2 cellular contexts compared by ENCODE assay signal in the genomic region with DNA sequence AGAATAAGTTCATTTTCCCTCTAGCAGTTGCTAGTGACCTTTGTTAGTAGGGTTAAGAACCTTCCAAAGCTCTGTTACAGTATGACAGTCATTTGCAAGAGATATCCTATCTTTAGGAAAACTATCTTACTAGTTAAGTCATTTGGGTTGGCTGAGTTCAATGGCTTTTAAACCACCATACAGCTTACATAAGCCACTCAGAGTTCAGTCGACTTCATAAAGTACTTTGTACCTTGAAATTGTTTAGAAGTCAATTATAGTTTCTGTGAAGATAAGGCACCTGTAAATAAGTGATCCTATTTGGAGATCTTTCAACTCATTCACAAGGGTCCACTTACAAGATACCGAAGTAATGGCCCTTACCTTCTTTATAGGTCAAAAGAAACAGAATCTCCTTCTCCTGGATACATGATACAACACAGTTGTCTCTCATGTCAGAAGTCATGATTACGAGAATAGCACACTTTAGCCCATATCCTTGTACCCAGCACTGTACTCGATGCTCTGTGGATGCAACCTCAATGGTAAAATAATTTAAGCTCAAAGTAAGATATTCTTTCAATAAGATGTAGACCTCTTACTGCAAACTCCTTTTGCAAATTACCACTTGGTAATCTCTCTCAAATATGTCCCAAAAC.
TF ChIP-seq lines count a peak whose summit lies in the region.

No MANE protein-coding gene starts in this region.

TF ChIP-seq in A549, 52 proteins besides CTCF, POLR2A, EP300 and RAD21:
- TF ChIP-seq RCOR1 (IDR thresholded peaks at IDR 0.05; ENCODE audit: low read depth, low read length), result no peak
- no peak for TF ChIP-seq TFCP2L1 (CRISPR knock-in tag; IDR thresholded peaks at IDR 0.05)
- TF ChIP-seq NR3C1 (IDR thresholded peaks at IDR 0.05), result no peak
- no peak for TF ChIP-seq NFE2L2 (conservative IDR thresholded peaks at IDR 0.05; ENCODE audit: low read length)
- TF ChIP-seq KDM1A (IDR thresholded peaks at IDR 0.05; ENCODE audit: low read depth), result no peak
- TF ChIP-seq HOXB13 (CRISPR knock-in tag; IDR thresholded peaks at IDR 0.05; ENCODE audit: low read depth), result no peak
- no peak for TF ChIP-seq HEYL (CRISPR knock-in tag; IDR thresholded peaks at IDR 0.05)
- TF ChIP-seq ZFP36 (IDR thresholded peaks at IDR 0.05; ENCODE audit: borderline replicate concordance, partially characterized antibody), result no peak
- TF ChIP-seq HOXB5 (CRISPR knock-in tag; IDR thresholded peaks at IDR 0.05), result no peak
- TF ChIP-seq ZSCAN20 (CRISPR knock-in tag; IDR thresholded peaks at IDR 0.05), result no peak
- no peak for TF ChIP-seq ESRRA (IDR thresholded peaks at IDR 0.05; ENCODE audit: borderline replicate concordance, low read length)
- TF ChIP-seq, protein P1, sequence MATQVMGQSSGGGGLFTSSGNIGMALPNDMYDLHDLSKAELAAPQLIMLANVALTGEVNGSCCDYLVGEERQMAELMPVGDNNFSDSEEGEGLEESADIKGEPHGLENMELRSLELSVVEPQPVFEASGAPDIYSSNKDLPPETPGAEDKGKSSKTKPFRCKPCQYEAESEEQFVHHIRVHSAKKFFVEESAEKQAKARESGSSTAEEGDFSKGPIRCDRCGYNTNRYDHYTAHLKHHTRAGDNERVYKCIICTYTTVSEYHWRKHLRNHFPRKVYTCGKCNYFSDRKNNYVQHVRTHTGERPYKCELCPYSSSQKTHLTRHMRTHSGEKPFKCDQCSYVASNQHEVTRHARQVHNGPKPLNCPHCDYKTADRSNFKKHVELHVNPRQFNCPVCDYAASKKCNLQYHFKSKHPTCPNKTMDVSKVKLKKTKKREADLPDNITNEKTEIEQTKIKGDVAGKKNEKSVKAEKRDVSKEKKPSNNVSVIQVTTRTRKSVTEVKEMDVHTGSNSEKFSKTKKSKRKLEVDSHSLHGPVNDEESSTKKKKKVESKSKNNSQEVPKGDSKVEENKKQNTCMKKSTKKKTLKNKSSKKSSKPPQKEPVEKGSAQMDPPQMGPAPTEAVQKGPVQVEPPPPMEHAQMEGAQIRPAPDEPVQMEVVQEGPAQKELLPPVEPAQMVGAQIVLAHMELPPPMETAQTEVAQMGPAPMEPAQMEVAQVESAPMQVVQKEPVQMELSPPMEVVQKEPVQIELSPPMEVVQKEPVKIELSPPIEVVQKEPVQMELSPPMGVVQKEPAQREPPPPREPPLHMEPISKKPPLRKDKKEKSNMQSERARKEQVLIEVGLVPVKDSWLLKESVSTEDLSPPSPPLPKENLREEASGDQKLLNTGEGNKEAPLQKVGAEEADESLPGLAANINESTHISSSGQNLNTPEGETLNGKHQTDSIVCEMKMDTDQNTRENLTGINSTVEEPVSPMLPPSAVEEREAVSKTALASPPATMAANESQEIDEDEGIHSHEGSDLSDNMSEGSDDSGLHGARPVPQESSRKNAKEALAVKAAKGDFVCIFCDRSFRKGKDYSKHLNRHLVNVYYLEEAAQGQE (IDR thresholded peaks at IDR 0.05), result no peak
- TF ChIP-seq CHD4 (IDR thresholded peaks at IDR 0.05; ENCODE audit: borderline replicate concordance), result no peak
- no peak for TF ChIP-seq CHD2 (IDR thresholded peaks at IDR 0.05; ENCODE audit: low read length, partially characterized antibody)

TF ChIP-seq in HepG2, 621 proteins besides CTCF, POLR2A, EP300 and RAD21 (continues in another document):
- TF ChIP-seq NR2F2 (IDR thresholded peaks at IDR 0.05; ENCODE audit: borderline replicate concordance, low read depth), result 0 out of 2 replicates have a peak, but pooled peaks have one; percentile 30
- no peak for TF ChIP-seq ZNF546 (CRISPR knock-in tag; conservative IDR thresholded peaks at IDR 0.05)
- TF ChIP-seq CEBPG (CRISPR knock-in tag; IDR thresholded peaks at IDR 0.05), result peak; percentile 13; the same call in 1 of the 2 replicates
- TF ChIP-seq THRA (CRISPR knock-in tag; IDR thresholded peaks at IDR 0.05; ENCODE audit: borderline replicate concordance), result peak; percentile 12; the same call in 1 of the 2 replicates
- TF ChIP-seq, protein P2, sequence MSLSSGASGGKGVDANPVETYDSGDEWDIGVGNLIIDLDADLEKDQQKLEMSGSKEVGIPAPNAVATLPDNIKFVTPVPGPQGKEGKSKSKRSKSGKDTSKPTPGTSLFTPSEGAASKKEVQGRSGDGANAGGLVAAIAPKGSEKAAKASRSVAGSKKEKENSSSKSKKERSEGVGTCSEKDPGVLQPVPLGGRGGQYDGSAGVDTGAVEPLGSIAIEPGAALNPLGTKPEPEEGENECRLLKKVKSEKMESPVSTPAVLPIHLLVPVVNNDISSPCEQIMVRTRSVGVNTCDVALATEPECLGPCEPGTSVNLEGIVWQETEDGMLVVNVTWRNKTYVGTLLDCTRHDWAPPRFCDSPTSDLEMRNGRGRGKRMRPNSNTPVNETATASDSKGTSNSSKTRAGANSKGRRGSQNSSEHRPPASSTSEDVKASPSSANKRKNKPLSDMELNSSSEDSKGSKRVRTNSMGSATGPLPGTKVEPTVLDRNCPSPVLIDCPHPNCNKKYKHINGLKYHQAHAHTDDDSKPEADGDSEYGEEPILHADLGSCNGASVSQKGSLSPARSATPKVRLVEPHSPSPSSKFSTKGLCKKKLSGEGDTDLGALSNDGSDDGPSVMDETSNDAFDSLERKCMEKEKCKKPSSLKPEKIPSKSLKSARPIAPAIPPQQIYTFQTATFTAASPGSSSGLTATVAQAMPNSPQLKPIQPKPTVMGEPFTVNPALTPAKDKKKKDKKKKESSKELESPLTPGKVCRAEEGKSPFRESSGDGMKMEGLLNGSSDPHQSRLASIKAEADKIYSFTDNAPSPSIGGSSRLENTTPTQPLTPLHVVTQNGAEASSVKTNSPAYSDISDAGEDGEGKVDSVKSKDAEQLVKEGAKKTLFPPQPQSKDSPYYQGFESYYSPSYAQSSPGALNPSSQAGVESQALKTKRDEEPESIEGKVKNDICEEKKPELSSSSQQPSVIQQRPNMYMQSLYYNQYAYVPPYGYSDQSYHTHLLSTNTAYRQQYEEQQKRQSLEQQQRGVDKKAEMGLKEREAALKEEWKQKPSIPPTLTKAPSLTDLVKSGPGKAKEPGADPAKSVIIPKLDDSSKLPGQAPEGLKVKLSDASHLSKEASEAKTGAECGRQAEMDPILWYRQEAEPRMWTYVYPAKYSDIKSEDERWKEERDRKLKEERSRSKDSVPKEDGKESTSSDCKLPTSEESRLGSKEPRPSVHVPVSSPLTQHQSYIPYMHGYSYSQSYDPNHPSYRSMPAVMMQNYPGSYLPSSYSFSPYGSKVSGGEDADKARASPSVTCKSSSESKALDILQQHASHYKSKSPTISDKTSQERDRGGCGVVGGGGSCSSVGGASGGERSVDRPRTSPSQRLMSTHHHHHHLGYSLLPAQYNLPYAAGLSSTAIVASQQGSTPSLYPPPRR (CRISPR knock-in tag; IDR thresholded peaks at IDR 0.05; ENCODE audit: borderline replicate concordance), result peak; percentile 47; the same call in 1 of the 2 replicates
- TF ChIP-seq, protein P3, sequence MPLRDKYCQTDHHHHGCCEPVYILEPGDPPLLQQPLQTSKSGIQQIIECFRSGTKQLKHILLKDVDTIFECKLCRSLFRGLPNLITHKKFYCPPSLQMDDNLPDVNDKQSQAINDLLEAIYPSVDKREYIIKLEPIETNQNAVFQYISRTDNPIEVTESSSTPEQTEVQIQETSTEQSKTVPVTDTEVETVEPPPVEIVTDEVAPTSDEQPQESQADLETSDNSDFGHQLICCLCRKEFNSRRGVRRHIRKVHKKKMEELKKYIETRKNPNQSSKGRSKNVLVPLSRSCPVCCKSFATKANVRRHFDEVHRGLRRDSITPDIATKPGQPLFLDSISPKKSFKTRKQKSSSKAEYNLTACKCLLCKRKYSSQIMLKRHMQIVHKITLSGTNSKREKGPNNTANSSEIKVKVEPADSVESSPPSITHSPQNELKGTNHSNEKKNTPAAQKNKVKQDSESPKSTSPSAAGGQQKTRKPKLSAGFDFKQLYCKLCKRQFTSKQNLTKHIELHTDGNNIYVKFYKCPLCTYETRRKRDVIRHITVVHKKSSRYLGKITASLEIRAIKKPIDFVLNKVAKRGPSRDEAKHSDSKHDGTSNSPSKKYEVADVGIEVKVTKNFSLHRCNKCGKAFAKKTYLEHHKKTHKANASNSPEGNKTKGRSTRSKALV (CRISPR knock-in tag; IDR thresholded peaks at IDR 0.05), result 0 out of 2 replicates have a peak, but pooled peaks have one; percentile 50
- TF ChIP-seq SKIL (CRISPR knock-in tag; IDR thresholded peaks at IDR 0.05; ENCODE audit: borderline replicate concordance), result no peak
- no peak; the same call in none of the 2 replicates for TF ChIP-seq NR2F6 (IDR thresholded peaks at IDR 0.05)
- peak; percentile 29; the same call in 1 of the 2 replicates for TF ChIP-seq NR2F6 (CRISPR knock-in tag; IDR thresholded peaks at IDR 0.05)
- TF ChIP-seq E2F1 (CRISPR knock-in tag; IDR thresholded peaks at IDR 0.05), result peak; percentile 39; the same call in 1 of the 2 replicates
- TF ChIP-seq ZFP1 (CRISPR knock-in tag; IDR thresholded peaks at IDR 0.05), result 0 out of 2 replicates have a peak, but pooled peaks have one; percentile 39
- TF ChIP-seq NCOR1 (IDR thresholded peaks at IDR 0.05; ENCODE audit: borderline replicate concordance, low read length), result peak; percentile 64; the same call in 1 of the 2 replicates
- TF ChIP-seq SOX6 (IDR thresholded peaks at IDR 0.05), result no peak
- TF ChIP-seq SOX6 (CRISPR knock-in tag; IDR thresholded peaks at IDR 0.05), result peak; percentile 74
- peak in 1 of 2 experiments; percentile 61; a peak in 1 of 4 replicates for TF ChIP-seq KLF16 (CRISPR knock-in tag; IDR thresholded peaks at IDR 0.05)
- no peak for TF ChIP-seq REXO4 (CRISPR knock-in tag; IDR thresholded peaks at IDR 0.05; ENCODE audit: borderline replicate concordance)
- TF ChIP-seq, protein P4, sequence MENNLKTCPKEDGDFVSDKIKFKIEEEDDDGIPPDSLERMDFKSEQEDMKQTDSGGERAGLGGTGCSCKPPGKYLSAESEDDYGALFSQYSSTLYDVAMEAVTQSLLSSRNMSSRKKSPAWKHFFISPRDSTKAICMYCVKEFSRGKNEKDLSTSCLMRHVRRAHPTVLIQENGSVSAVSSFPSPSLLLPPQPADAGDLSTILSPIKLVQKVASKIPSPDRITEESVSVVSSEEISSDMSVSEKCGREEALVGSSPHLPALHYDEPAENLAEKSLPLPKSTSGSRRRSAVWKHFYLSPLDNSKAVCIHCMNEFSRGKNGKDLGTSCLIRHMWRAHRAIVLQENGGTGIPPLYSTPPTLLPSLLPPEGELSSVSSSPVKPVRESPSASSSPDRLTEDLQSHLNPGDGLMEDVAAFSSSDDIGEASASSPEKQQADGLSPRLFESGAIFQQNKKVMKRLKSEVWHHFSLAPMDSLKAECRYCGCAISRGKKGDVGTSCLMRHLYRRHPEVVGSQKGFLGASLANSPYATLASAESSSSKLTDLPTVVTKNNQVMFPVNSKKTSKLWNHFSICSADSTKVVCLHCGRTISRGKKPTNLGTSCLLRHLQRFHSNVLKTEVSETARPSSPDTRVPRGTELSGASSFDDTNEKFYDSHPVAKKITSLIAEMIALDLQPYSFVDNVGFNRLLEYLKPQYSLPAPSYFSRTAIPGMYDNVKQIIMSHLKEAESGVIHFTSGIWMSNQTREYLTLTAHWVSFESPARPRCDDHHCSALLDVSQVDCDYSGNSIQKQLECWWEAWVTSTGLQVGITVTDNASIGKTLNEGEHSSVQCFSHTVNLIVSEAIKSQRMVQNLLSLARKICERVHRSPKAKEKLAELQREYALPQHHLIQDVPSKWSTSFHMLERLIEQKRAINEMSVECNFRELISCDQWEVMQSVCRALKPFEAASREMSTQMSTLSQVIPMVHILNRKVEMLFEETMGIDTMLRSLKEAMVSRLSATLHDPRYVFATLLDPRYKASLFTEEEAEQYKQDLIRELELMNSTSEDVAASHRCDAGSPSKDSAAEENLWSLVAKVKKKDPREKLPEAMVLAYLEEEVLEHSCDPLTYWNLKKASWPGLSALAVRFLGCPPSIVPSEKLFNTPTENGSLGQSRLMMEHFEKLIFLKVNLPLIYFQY (CRISPR knock-in tag; IDR thresholded peaks at IDR 0.05; ENCODE audit: borderline replicate concordance), result peak; percentile 61; the same call in 1 of the 2 replicates
- TF ChIP-seq ATF1 (CRISPR knock-in tag; IDR thresholded peaks at IDR 0.05), result no peak
- peak; percentile 45; the same call in 1 of the 2 replicates for TF ChIP-seq ZNF614 (CRISPR knock-in tag; IDR thresholded peaks at IDR 0.05; ENCODE audit: borderline replicate concordance)
